Comparison of ENCODE assay signal across 16 cellular contexts in the genomic region with DNA sequence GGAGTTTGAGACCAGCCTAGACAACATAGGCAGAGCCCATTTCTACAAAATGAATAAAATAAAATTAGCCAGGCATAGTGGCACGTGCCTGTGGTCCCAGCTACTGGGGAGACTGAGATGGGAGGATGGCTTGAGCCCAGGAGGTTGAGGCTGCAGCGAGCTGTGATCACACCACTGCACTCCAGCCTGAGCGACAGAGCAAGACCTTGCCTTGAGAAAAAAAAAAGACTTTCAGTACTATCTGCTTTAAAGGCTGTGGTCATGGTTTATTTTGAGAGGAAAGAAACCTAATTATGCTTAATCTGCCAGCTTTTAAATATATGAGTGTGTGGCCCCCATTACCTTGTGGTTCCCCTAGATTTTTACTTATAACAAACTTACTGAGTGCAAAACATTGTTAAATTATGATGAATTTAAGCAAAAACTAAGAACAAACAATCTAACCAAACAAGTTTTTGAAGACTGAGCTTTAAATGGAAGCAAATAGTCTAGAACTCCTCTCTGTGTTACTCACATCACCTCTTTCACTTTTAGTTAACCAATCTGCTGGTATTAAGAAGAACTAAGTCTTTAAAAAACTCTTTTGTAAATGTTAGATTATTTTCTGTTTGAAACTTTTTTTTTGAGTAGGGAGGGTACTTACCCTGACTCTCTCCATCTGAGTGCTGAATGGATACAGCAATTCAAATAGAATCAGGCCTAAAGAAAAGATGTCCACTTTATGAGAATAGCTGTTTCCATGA.
DNase-seq lines count a peak whose midpoint lies in the region; ATAC-seq and FAIRE-seq lines count a peak whose summit lies in the region.
"Had no signal": no experiment of that assay in that cellular context is flagged by ENCODE, and none has a peak within 500 bp of the region (broad histone marks: within the 10 kb centered on the region; RNA-seq: fewer than 3 reads in every experiment).

No MANE protein-coding gene starts in this region.

- no peaks in the 10 kb centered on the region for H3K9me3 Mint-ChIP-seq in T-cell
- H3K9me3 Mint-ChIP-seq: activated naive CD4-positive, alpha-beta T cell treated with anti-CD3 and anti-CD28 coated beads, Interleukin-2, amount 10 ng/mL, durations not matched to agents 7 days and 5 days; CD4-positive, alpha-beta T cell had no signal

- H3K4me1 Mint-ChIP-seq in T-cell, result peaks cover 0 to 3% (median 2%) of the 10 kb centered on the region in 3 donors

- H3K36me3 Mint-ChIP-seq in T-cell, result peaks cover 34% of the 10 kb centered on the region

- intact Hi-C loops in left colon (cut with DNase I, micrococcal nuclease), result no loop called here

- peak overlapping the region; percentile 34 to 70 for H3K27ac Mint-ChIP-seq in T-cell
- H3K27ac Mint-ChIP-seq: activated naive CD4-positive, alpha-beta T cell treated with anti-CD3 and anti-CD28 coated beads, Interleukin-2, amount 10 ng/mL, durations not matched to agents 7 days and 5 days; CD4-positive, alpha-beta T cell had no signal

- DNase-seq in GM18507 (ENCODE audit: extremely low spot score, insufficient read length, low read depth) (no peak), T-cell (no peak), NCI-H524 (lab: John Stamatoyannopoulos, UW) (no peak), NOMO-1 treated with dmso at 0.1 percent for 144 hours (lab: John Stamatoyannopoulos, UW; ENCODE audit: unreplicated experiment) (no peak), left colon (no peak), pons (ENCODE audit: low spot score) (no peak)
- DNase-seq: activated naive CD4-positive, alpha-beta T cell treated with anti-CD3 and anti-CD28 coated beads, Interleukin-2, amount 10 ng/mL, durations not matched to agents 7 days and 5 days; CD4-positive, alpha-beta T cell; left cardiac atrium; NCI-H1694 treated with DMSO at 0.1 percent for 48 hours; occipital lobe; stimulated activated CD4-positive, alpha-beta T cell treated with anti-CD3 and anti-CD28 coated beads, Interleukin-4, amount 100 ng/mL, for 24 hours had no signal

- CTCF ChIA-PET in T-cell (lab: Charles Lee), result no interaction called here

- FAIRE-seq in GM18507 (lab: Jason Lieb, UNC), result peak; percentile 66
- FAIRE-seq: HTR-8/SVneo had no signal

- POLR2A ChIA-PET in T-cell (lab: Charles Lee), result no interaction called here

- ATAC-seq in GM19468 (IDR thresholded peaks at IDR 0.05; ENCODE audit: extremely low read depth, unreplicated experiment) (peak; percentile 32), HG02973 (IDR thresholded peaks at IDR 0.05; ENCODE audit: unreplicated experiment) (peak; percentile 72), T-cell (replicated peaks in 1 of 4) (no peak), left colon (no peak)
- ATAC-seq: left cardiac atrium, Panc1 had no signal

- no peaks in the 10 kb centered on the region for H3K27me3 Mint-ChIP-seq in T-cell
- H3K27me3 Mint-ChIP-seq: activated naive CD4-positive, alpha-beta T cell treated with anti-CD3 and anti-CD28 coated beads, Interleukin-2, amount 10 ng/mL, durations not matched to agents 7 days and 5 days; CD4-positive, alpha-beta T cell had no signal

- no peak overlapping the region for H3K4me3 Mint-ChIP-seq in T-cell
- H3K4me3 Mint-ChIP-seq: activated naive CD4-positive, alpha-beta T cell treated with anti-CD3 and anti-CD28 coated beads, Interleukin-2, amount 10 ng/mL, durations not matched to agents 7 days and 5 days; CD4-positive, alpha-beta T cell had no signal

Comparison
In these comparisons a context has a peak if more than half of its experiments do, and no peak if none do; other contexts are left out.
1. ATAC-seq: peak in GM19468 (single experiment) and HG02973 (single experiment); none in T-cell (0 of 4) and left colon (single experiment).